Comparison of ENCODE assay signal across 8 cellular contexts in genomic region chr19:13774217-13775191, GRCh38. TPM values are rescaled to one million over a fixed set of nuclear protein-coding genes. Genes with fewer than 3 reads are reported as not detected.
DNase-seq lines count a peak whose midpoint lies in the region; ATAC-seq lines count a peak whose summit lies in the region.

Gene C19orf53, plus strand, starts transcription at chr19:13774456. Its CDS starts 22 bp downstream, at chr19:13774478.

- H3K4me1 Mint-ChIP-seq in dendritic cell treated with granulocyte-macrophage colony-stimulating factor and Interleukin-4, amounts not matched to agents 40 ng/mL and 50 ng/mL, for 4 days (ENCODE audit: low read depth): peaks cover 29% of the 10 kb centered on the region

- ATAC-seq in GM19372 (IDR thresholded peaks at IDR 0.05; ENCODE audit: low read depth, unreplicated experiment): peak; percentile 97
- peak; percentile 91 for ATAC-seq in HG03558 (IDR thresholded peaks at IDR 0.05; ENCODE audit: extremely low read depth, unreplicated experiment)
- peak; percentile 99 for ATAC-seq in left lobe of liver

- H3K4me3 Mint-ChIP-seq in dendritic cell treated with granulocyte-macrophage colony-stimulating factor and Interleukin-4, amounts not matched to agents 40 ng/mL and 50 ng/mL, for 4 days: peak within 1 kb of the TSS; percentile 100

- H3K9me3 Mint-ChIP-seq in dendritic cell treated with granulocyte-macrophage colony-stimulating factor and Interleukin-4, amounts not matched to agents 40 ng/mL and 50 ng/mL, for 4 days: no peaks in the 10 kb centered on the region

- peak; percentile 48 to 90 (median 88) for DNase-seq in C1 segment of cervical spinal cord (lab: John Stamatoyannopoulos, UW)
- DNase-seq in NCI-H748 treated with DMSO at 0.1 percent for 48 hours (lab: John Stamatoyannopoulos, UW): peak; percentile 68
- DNase-seq in activated CD4-positive, alpha-beta T cell treated with anti-CD3 and anti-CD28 coated beads, Interleukin-2, amount 50 U/mL, for 24 hours (ENCODE audit: low read depth in 1 of 2, low spot score in 1 of 2): peak; percentile 72 to 89
- peak; percentile 92 for DNase-seq in left lobe of liver (ENCODE audit: low spot score)
- DNase-seq in stimulated activated CD4-positive, alpha-beta T cell treated with anti-CD3 and anti-CD28 coated beads, Interleukin-2, amount 100 ng/mL, for 4 hours (ENCODE audit: low read depth): peak; percentile 79

- no peaks in the 10 kb centered on the region for H3K27me3 Mint-ChIP-seq in dendritic cell treated with granulocyte-macrophage colony-stimulating factor and Interleukin-4, amounts not matched to agents 40 ng/mL and 50 ng/mL, for 4 days

- H3K36me3 Mint-ChIP-seq in dendritic cell treated with granulocyte-macrophage colony-stimulating factor and Interleukin-4, amounts not matched to agents 40 ng/mL and 50 ng/mL, for 4 days (ENCODE audit: low read depth): peaks cover 77% of the 10 kb centered on the region

- intact Hi-C loops in dendritic cell treated with granulocyte-macrophage colony-stimulating factor and Interleukin-4, amounts not matched to agents 40 ng/mL and 50 ng/mL, for 4 days (cut with micrococcal nuclease): no loop called here

- peak within 1 kb of the TSS; percentile 98 for H3K27ac Mint-ChIP-seq in dendritic cell treated with granulocyte-macrophage colony-stimulating factor and Interleukin-4, amounts not matched to agents 40 ng/mL and 50 ng/mL, for 4 days

RNA-seq across cellular contexts. Expression of gene C19orf53, which starts in this region (rescaled TPM):
- 35.6 TPM for total RNA-seq in left lobe of liver

Comparison
In these comparisons a context has a peak if more than half of its experiments do, and no peak if none do; other contexts are left out.
1. Peak in every context shown above with its lines: DNase-seq and ATAC-seq.